In genomic region chr2:237511885-237512405, GRCh38 we compare ENCODE assay signal across 1 cellular context.
TF ChIP-seq lines count a peak whose summit lies in the region.

No MANE protein-coding gene starts in this region.

TF ChIP-seq in H1, 55 proteins besides CTCF, POLR2A, EP300 and RAD21:
- TF ChIP-seq NRF1 (IDR thresholded peaks at IDR 0.05; ENCODE audit: low read depth, low read length): no peak
- no peak for TF ChIP-seq YY1 (IDR thresholded peaks at IDR 0.05; ENCODE audit: low read depth, low read length)
- TF ChIP-seq ASH2L (IDR thresholded peaks at IDR 0.05; ENCODE audit: low read length): no peak
- no peak for TF ChIP-seq NANOG (IDR thresholded peaks at IDR 0.05; ENCODE audit: insufficient read depth, low read depth, low read length, poor library complexity, severe bottlenecking)
- TF ChIP-seq KDM4A (IDR thresholded peaks at IDR 0.05; ENCODE audit: low read depth, low read length, severe bottlenecking): no peak
- TF ChIP-seq SP4 (IDR thresholded peaks at IDR 0.05; ENCODE audit: low read length): no peak
